7 cellular contexts compared by ENCODE assay signal in genomic region chr7:151038951-151039849, GRCh38. TPM values are rescaled to one million over a fixed set of nuclear protein-coding genes. Genes with fewer than 3 reads are reported as not detected.
DNase-seq lines count a peak whose midpoint lies in the region; ATAC-seq and TF ChIP-seq lines count a peak whose summit lies in the region.
"Had no signal": no experiment of that assay in that cellular context is flagged by ENCODE, and none has a peak within 500 bp of the region (broad histone marks: within the 10 kb centered on the region; RNA-seq: fewer than 3 reads in every experiment).

No MANE protein-coding gene starts in this region.

- H3K9me2 ChIP-seq in OCI-LY7 (ENCODE audit: insufficient read depth, low read length), result no peaks in the 10 kb centered on the region

- no peaks in the 10 kb centered on the region for H3K4me1 ChIP-seq in OCI-LY7 (ENCODE audit: insufficient read depth, low read length, poor library complexity, severe bottlenecking)

- no peaks in the 10 kb centered on the region for H3K79me2 ChIP-seq in OCI-LY7 (ENCODE audit: insufficient read depth, low read depth, low read length)

- no peak overlapping the region for H3K27ac ChIP-seq in OCI-LY7 (ENCODE audit: low read depth, low read length, poor library complexity, severe bottlenecking)
- H3K27ac ChIP-seq: C4-2B had no signal

- H3K27ac Mint-ChIP-seq in activated CD4-positive, alpha-beta T cell treated with anti-CD3 and anti-CD28 coated beads, Interleukin-2, amount 10 ng/mL, durations not matched to agents 7 days and 5 days, result peak overlapping the region; percentile 69

- no peaks in the 10 kb centered on the region for H3K27me3 Mint-ChIP-seq in activated CD4-positive, alpha-beta T cell treated with anti-CD3 and anti-CD28 coated beads, Interleukin-2, amount 10 ng/mL, durations not matched to agents 7 days and 5 days

- H3K36me3 Mint-ChIP-seq in activated CD4-positive, alpha-beta T cell treated with anti-CD3 and anti-CD28 coated beads, Interleukin-2, amount 10 ng/mL, durations not matched to agents 7 days and 5 days (ENCODE audit: low read depth), result peaks cover 2% of the 10 kb centered on the region

- CTCF ChIA-PET in activated CD4-positive, alpha-beta T cell treated with anti-CD3 and anti-CD28 coated beads, Interleukin-2, amount 10 ng/mL, durations not matched to agents 7 days and 5 days (lab: Charles Lee), result interaction anchor here (1.0 to 2.8 kb wide), 4 partner anchors 8 to 30 kb away, joined by 3 to 9 read pairs (median 6); no protein-coding TSS in a partner anchor
- CTCF ChIA-PET in OCI-LY7 (lab: Charles Lee; ENCODE audit: unreplicated experiment), result no interaction called here

- H4K20me1 ChIP-seq in OCI-LY7 (ENCODE audit: insufficient read depth, low read length), result no peaks in the 10 kb centered on the region

- DNase-seq in NCI-H82 (lab: John Stamatoyannopoulos, UW) (peak; percentile 28), NCI-H82 treated with DMSO at 0.1 percent for 48 hours (lab: John Stamatoyannopoulos, UW; ENCODE audit: unreplicated experiment) (no peak), Right ventricle myocardium superior (peak; percentile 66), OCI-LY7 (ENCODE audit: low spot score) (no peak)
- DNase-seq in activated CD4-positive, alpha-beta T cell treated with anti-CD3 and anti-CD28 coated beads, Interleukin-2, amount 10 ng/mL, durations not matched to agents 7 days and 5 days, result peak; percentile 18
- peak; percentile 55 for DNase-seq in stimulated activated CD8-positive, alpha-beta memory T cell treated with anti-CD3 and anti-CD28 coated beads, Interleukin-12 subunit alpha, Interleukin-12 subunit beta, amount 100 ng/mL, for 24 hours (ENCODE audit: extremely low read depth)

- BruUV-seq in OCI-LY7 (replicated peaks; lab: Mats Ljungman, UMichigan), result no TSS peak

- no peak for TF ChIP-seq CTCF in OCI-LY7 (conservative IDR thresholded peaks at IDR 0.05; ENCODE audit: low read length)

- POLR2A ChIA-PET in activated CD4-positive, alpha-beta T cell treated with anti-CD3 and anti-CD28 coated beads, Interleukin-2, amount 10 ng/mL, durations not matched to agents 7 days and 5 days (lab: Charles Lee), result no interaction called here
- POLR2A ChIA-PET in OCI-LY7 (lab: Charles Lee), result no interaction called here

- H3K4me2 ChIP-seq in OCI-LY7 (ENCODE audit: low read length), result no peak overlapping the region

- no peaks in the 10 kb centered on the region for H3K9me3 ChIP-seq in OCI-LY7 (ENCODE audit: low read length)

- peak; percentile 43 for ATAC-seq in Right ventricle myocardium superior (ENCODE audit: poor library complexity)

- H3K9me3 Mint-ChIP-seq in activated CD4-positive, alpha-beta T cell treated with anti-CD3 and anti-CD28 coated beads, Interleukin-2, amount 10 ng/mL, durations not matched to agents 7 days and 5 days, result no peaks in the 10 kb centered on the region

- peaks cover 13% of the 10 kb centered on the region for H3K4me1 Mint-ChIP-seq in activated CD4-positive, alpha-beta T cell treated with anti-CD3 and anti-CD28 coated beads, Interleukin-2, amount 10 ng/mL, durations not matched to agents 7 days and 5 days

- intact Hi-C loops in Right ventricle myocardium superior (cut with DNase I) (loop anchor here (10.0 kb wide), 1 partner anchor 76 kb away; no protein-coding TSS in a partner anchor), OCI-LY7 (cut with micrococcal nuclease; ENCODE audit: unreplicated experiment) (no loop called here)

- H3K4me3 Mint-ChIP-seq in activated CD4-positive, alpha-beta T cell treated with anti-CD3 and anti-CD28 coated beads, Interleukin-2, amount 10 ng/mL, durations not matched to agents 7 days and 5 days, result no peak overlapping the region

- no peak overlapping the region for H2AFZ ChIP-seq in OCI-LY7 (ENCODE audit: low read length)

- H3K4me3 ChIP-seq in OCI-LY7 (ENCODE audit: low read depth, low read length, poor library complexity, severe bottlenecking), result no peak overlapping the region

- H3K36me3 ChIP-seq in OCI-LY7 (ENCODE audit: insufficient read depth, low read length), result peaks cover 17% of the 10 kb centered on the region

RNA-seq across cellular contexts. Expression of gene ASIC3, which starts 9.1 kb away (rescaled TPM):
- 1 to 10 TPM; 6.0 to 8.3 TPM for total RNA-seq in activated CD4-positive, alpha-beta T cell treated with anti-CD3 and anti-CD28 coated beads, Interleukin-2, amount 10 ng/mL, durations not matched to agents 7 days and 5 days
- total RNA-seq in Right ventricle myocardium superior (6.5 TPM), OCI-LY7 (2022) (14.8 and 22.3 TPM in 2 replicates)
- total RNA-seq in OCI-LY7 (2014; rRNA removed; shearing (Covaris generic)), result 3.3 and 7.9 TPM in 2 replicates

RNA-seq across cellular contexts. Expression of gene ABCB8, which starts 10.9 kb away (rescaled TPM):
- total RNA-seq in activated CD4-positive, alpha-beta T cell treated with anti-CD3 and anti-CD28 coated beads, Interleukin-2, amount 10 ng/mL, durations not matched to agents 7 days and 5 days, result 10 to 100 TPM; 57.5 to 67.8 TPM
- total RNA-seq in Right ventricle myocardium superior, result 24.6 TPM
- 29.5 and 32.0 TPM in 2 replicates for total RNA-seq in OCI-LY7 (2014; rRNA removed; shearing (Covaris generic))
- 63.9 and 64.7 TPM in 2 replicates for total RNA-seq in OCI-LY7 (2022)

RNA-seq across cellular contexts. Expression of gene ATG9B, which starts 14.9 kb away (rescaled TPM):
- 10 to 100 TPM; 12.1 to 12.3 TPM for total RNA-seq in activated CD4-positive, alpha-beta T cell treated with anti-CD3 and anti-CD28 coated beads, Interleukin-2, amount 10 ng/mL, durations not matched to agents 7 days and 5 days
- total RNA-seq in Right ventricle myocardium superior (not detected), OCI-LY7 (2022) (0.94 and 0.97 TPM in 2 replicates)
- 0.18 and 1.1 TPM in 2 replicates for total RNA-seq in OCI-LY7 (2014; rRNA removed; shearing (Covaris generic))

RNA-seq across cellular contexts. Expression of gene CDK5, which starts 18.5 kb away (rescaled TPM):
- total RNA-seq in activated CD4-positive, alpha-beta T cell treated with anti-CD3 and anti-CD28 coated beads, Interleukin-2, amount 10 ng/mL, durations not matched to agents 7 days and 5 days, result 10 to 100 TPM; 26.0 to 26.9 TPM
- 6.3 TPM for total RNA-seq in Right ventricle myocardium superior
- 30.9 and 35.2 TPM in 2 replicates for total RNA-seq in OCI-LY7 (2014; rRNA removed; shearing (Covaris generic))
- 23.1 and 23.7 TPM in 2 replicates for total RNA-seq in OCI-LY7 (2022)

RNA-seq across cellular contexts. Expression of gene SLC4A2, which starts 20.2 kb away (rescaled TPM):
- total RNA-seq in activated CD4-positive, alpha-beta T cell treated with anti-CD3 and anti-CD28 coated beads, Interleukin-2, amount 10 ng/mL, durations not matched to agents 7 days and 5 days, result 100 to 1,000 TPM; 106 to 114 TPM
- total RNA-seq in Right ventricle myocardium superior (49.7 TPM), OCI-LY7 (2022) (81.4 and 86.0 TPM in 2 replicates)
- total RNA-seq in OCI-LY7 (2014; rRNA removed; shearing (Covaris generic)), result 64.2 and 112 TPM in 2 replicates

Comparison
In these comparisons a context has a peak if more than half of its experiments do, and no peak if none do; other contexts are left out.
1. DNase-seq: peak in NCI-H82 (single experiment), activated CD4-positive, alpha-beta T cell treated with anti-CD3 and anti-CD28 coated beads, Interleukin-2, amount 10 ng/mL, durations not matched to agents 7 days and 5 days (single experiment), Right ventricle myocardium superior (single experiment) and stimulated activated CD8-positive, alpha-beta memory T cell treated with anti-CD3 and anti-CD28 coated beads, Interleukin-12 subunit alpha, Interleukin-12 subunit beta, amount 100 ng/mL, for 24 hours (single experiment); none in NCI-H82 treated with DMSO at 0.1 percent for 48 hours (single experiment) and OCI-LY7 (single experiment).
2. RNA of gene ATG9B, which starts 14.9 kb away (total RNA-seq): 12.1 to 12.3 TPM in activated CD4-positive, alpha-beta T cell treated with anti-CD3 and anti-CD28 coated beads, Interleukin-2, amount 10 ng/mL, durations not matched to agents 7 days and 5 days; 0.18 to 1.1 TPM in OCI-LY7 and not detected in Right ventricle myocardium superior (single experiment); every median in the first group is over 4 times any median in the second.